Comparison of ENCODE assay signal across 8 cellular contexts in the genomic region with DNA sequence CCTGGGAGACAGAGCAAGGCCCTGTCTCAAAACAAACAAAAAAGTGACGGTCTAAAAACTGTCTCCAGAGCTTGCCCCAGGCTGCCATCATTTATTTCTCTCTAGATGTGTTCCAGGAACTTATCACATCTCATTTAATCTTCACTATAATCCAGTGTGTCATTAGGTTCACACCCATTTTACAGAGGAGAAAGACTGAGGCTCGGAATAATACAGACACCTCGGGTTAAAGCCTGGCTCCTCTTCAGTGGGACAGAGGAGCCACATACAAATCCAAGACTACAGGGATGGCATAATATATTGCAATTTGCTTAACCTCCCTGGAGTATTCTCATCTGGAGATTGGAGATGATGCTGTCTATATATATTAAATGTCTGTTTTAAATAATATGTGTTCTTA. TPM values are rescaled to one million over a fixed set of nuclear protein-coding genes. Genes with fewer than 3 reads are reported as not detected.
"Had no signal": no experiment of that assay in that cellular context is flagged by ENCODE, and none has a peak within 500 bp of the region (broad histone marks: within the 10 kb centered on the region; RNA-seq: fewer than 3 reads in every experiment).

No MANE protein-coding gene starts in this region.

- H3K4me2 ChIP-seq: GM23338 had no signal

- H3K27ac Mint-ChIP-seq: GM23338, IgD-negative memory B cell had no signal

- H2AFZ ChIP-seq: GM23338 had no signal

- H3K36me3 Mint-ChIP-seq: IgD-negative memory B cell had no signal

- H3K9me3 Mint-ChIP-seq: GM23338, H9, IgD-negative memory B cell had no signal

- H3K4me3 Mint-ChIP-seq: GM23338, H9, IgD-negative memory B cell had no signal

- DNase-seq: H9, HCEC 1CT had no signal

- H3K4me1 Mint-ChIP-seq: IgD-negative memory B cell had no signal

- FAIRE-seq: H1, H54, HTR-8/SVneo had no signal

- H3K4me3 ChIP-seq: GM23338 had no signal

- ATAC-seq: GM23338 had no signal

RNA-seq across cellular contexts. Expression of gene PDILT, which starts 5.9 kb away (rescaled TPM):
- total RNA-seq: GM23338, H1, H9, HT-29 had no signal
- polyA plus RNA-seq: GM23338, H1, IgD-negative memory B cell had no signal

RNA-seq across cellular contexts. Expression of gene ACSM5, which starts 10.7 kb away (rescaled TPM):
- total RNA-seq: GM23338, H1, H9, HT-29 had no signal
- polyA plus RNA-seq: GM23338, H1, IgD-negative memory B cell had no signal

RNA-seq across cellular contexts. Expression of gene UMOD, which starts 46.1 kb away (rescaled TPM):
- total RNA-seq: GM23338, H1, H9, HT-29 had no signal
- polyA plus RNA-seq: GM23338, H1, IgD-negative memory B cell had no signal

RNA-seq across cellular contexts. Expression of gene ACSM2A, which starts 52.7 kb away (rescaled TPM):
- total RNA-seq: GM23338, H1, H9, HT-29 had no signal
- polyA plus RNA-seq: GM23338, H1, IgD-negative memory B cell had no signal
